1 cellular context compared by ENCODE assay signal in genomic region chr3:124360140-124360539, GRCh38.
TF ChIP-seq lines count a peak whose summit lies in the region.

No MANE protein-coding gene starts in this region.

TF ChIP-seq in IMR-90, 13 proteins besides CTCF, POLR2A, EP300 and RAD21:
- TF ChIP-seq RFX5 (IDR thresholded peaks at IDR 0.05; ENCODE audit: low read depth, low read length) (no peak), CHD1 (IDR thresholded peaks at IDR 0.05; ENCODE audit: low read depth, low read length) (no peak), MXI1 (IDR thresholded peaks at IDR 0.05; ENCODE audit: borderline replicate concordance, low read depth, low read length) (no peak), NFE2L2 (IDR thresholded peaks at IDR 0.05; ENCODE audit: low read depth, low read length) (no peak), CEBPB (IDR thresholded peaks at IDR 0.05; ENCODE audit: low read depth, low read length) (no peak), FOS (IDR thresholded peaks at IDR 0.05; ENCODE audit: low read depth, low read length) (no peak), RCOR1 (IDR thresholded peaks at IDR 0.05; ENCODE audit: insufficient replicate concordance, low read length) (no peak), MAZ (IDR thresholded peaks at IDR 0.05; ENCODE audit: borderline replicate concordance, low read depth, low read length) (no peak), MAFK (IDR thresholded peaks at IDR 0.05; ENCODE audit: low read depth, low read length) (no peak), ELK1 (IDR thresholded peaks at IDR 0.05; ENCODE audit: borderline replicate concordance, low read depth, low read length) (no peak), SMC3 (IDR thresholded peaks at IDR 0.05; ENCODE audit: low read depth, low read length) (no peak)
